18 cellular contexts compared by ENCODE assay signal in the genomic region with DNA sequence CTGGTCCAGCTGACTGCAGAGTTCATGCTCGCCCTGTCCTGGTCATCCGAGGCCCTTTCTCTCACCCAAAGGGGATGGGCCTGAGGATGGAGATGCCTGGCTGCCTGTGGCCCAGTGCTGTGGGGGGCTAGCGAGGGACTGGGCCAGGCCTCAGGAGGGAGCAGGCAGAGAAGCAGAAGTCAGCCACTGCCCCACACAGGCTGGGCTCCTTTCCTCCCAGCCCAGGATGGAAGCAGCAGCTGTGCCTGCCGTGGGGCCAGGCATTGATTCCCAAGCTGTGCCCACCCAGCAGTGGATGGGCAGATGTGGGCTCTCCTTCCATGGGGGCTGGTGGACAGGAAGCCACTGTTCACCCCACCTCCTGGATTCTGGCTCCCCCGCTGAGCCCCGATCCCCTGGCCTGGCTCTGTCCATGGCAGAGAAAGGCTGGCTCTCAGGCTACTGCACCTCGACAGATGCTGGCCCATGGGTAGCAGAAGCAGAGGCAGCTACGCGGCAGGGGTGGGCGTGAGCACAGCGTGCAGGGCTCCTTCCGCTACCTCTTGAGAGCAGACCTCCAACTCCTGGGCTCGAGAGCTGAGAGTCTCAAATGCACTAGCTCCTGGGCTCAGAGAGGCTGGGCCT. TPM values are rescaled to one million over a fixed set of nuclear protein-coding genes. Genes with fewer than 3 reads are reported as not detected.
A peak's percentile ranks its signal among the peaks of the same experiment; 100 is the strongest.
DNase-seq lines count a peak whose midpoint lies in the region; ATAC-seq and TF ChIP-seq lines count a peak whose summit lies in the region.
"Had no signal": no experiment of that assay in that cellular context is flagged by ENCODE, and none has a peak within 500 bp of the region (broad histone marks: within the 10 kb centered on the region; RNA-seq: fewer than 3 reads in every experiment).

No MANE protein-coding gene starts in this region.

- no peak overlapping the region for H3K4me3 Mint-ChIP-seq in activated CD4-positive, alpha-beta T cell treated with anti-CD3 and anti-CD28 coated beads for 36 hours
- no peak overlapping the region for H3K4me3 Mint-ChIP-seq in stimulated activated naive B cell treated with anti-CD40 and anti-IgM and Interleukin-4, amounts not matched to agents 10 μg/mL and 1 μg/mL and 100 μg/mL, for 72 hours
- no peak overlapping the region for H3K4me3 Mint-ChIP-seq in MCF 10A (ENCODE audit: unreplicated experiment)
- H3K4me3 Mint-ChIP-seq: activated T-helper 17 cell treated with anti-CD3 and anti-CD28 coated beads, Interleukin-2, amount 50 U/mL, for 72 hours; dendritic cell treated with granulocyte-macrophage colony-stimulating factor and Interleukin-4, amounts not matched to agents 40 ng/mL and 50 ng/mL, for 4 days; WTC11 had no signal

- peaks cover 16% of the 10 kb centered on the region for H3K4me1 Mint-ChIP-seq in activated CD4-positive, alpha-beta T cell treated with anti-CD3 and anti-CD28 coated beads for 36 hours
- H3K4me1 Mint-ChIP-seq in stimulated activated naive B cell treated with anti-CD40 and anti-IgM and Interleukin-4, amounts not matched to agents 10 μg/mL and 1 μg/mL and 100 μg/mL, for 72 hours, result peaks cover 42 to 61% of the 10 kb centered on the region in 2 donors
- no peaks in the 10 kb centered on the region for H3K4me1 Mint-ChIP-seq in MCF 10A (ENCODE audit: insufficient read depth, unreplicated experiment)

- no peak overlapping the region for H3K27ac Mint-ChIP-seq in activated CD4-positive, alpha-beta T cell treated with anti-CD3 and anti-CD28 coated beads for 36 hours
- H3K27ac Mint-ChIP-seq in stimulated activated naive B cell treated with anti-CD40 and anti-IgM and Interleukin-4, amounts not matched to agents 10 μg/mL and 1 μg/mL and 100 μg/mL, for 72 hours, result peak overlapping the region; percentile 79
- H3K27ac Mint-ChIP-seq in MCF 10A (ENCODE audit: low read depth, unreplicated experiment), result no peak overlapping the region
- H3K27ac Mint-ChIP-seq: dendritic cell treated with granulocyte-macrophage colony-stimulating factor and Interleukin-4, amounts not matched to agents 40 ng/mL and 50 ng/mL, for 4 days; WTC11 had no signal

- DNase-seq in activated CD4-positive, alpha-beta T cell treated with anti-CD3 and anti-CD28 coated beads for 36 hours, result peak; percentile 14
- no peak for DNase-seq in activated CD4-positive, alpha-beta T cell treated with anti-CD3 and anti-CD28 coated beads, Interleukin-2, amount 50 U/mL, for 48 hours
- DNase-seq in RWPE2 (ENCODE audit: low spot score), result peak; percentile 45
- DNase-seq in epidermal melanocyte (ENCODE audit: insufficient read length, low spot score), result peak; percentile 8
- no peak for DNase-seq in stimulated activated naive B cell treated with anti-CD40 and anti-IgM and Interleukin-4, amounts not matched to agents 10 μg/mL and 1 μg/mL and 100 μg/mL, for 72 hours
- no peak for DNase-seq in COLO668 (lab: John Stamatoyannopoulos, UW; ENCODE audit: unreplicated experiment)
- no peak for DNase-seq in MCF 10A (ENCODE audit: unreplicated experiment)
- DNase-seq: MM.1S, NCI-H2029, NCI-H82, substantia nigra, T-helper 1 cell had no signal

- H3K9me3 ChIP-seq in RWPE2 (ENCODE audit: severe bottlenecking), result no peaks in the 10 kb centered on the region
- H3K9me3 ChIP-seq: A549, esophagus muscularis mucosa had no signal

- H3K27me3 ChIP-seq in RWPE2 (ENCODE audit: insufficient read depth, poor library complexity, severe bottlenecking), result no peaks in the 10 kb centered on the region

- no peak for ATAC-seq in activated CD4-positive, alpha-beta T cell treated with anti-CD3 and anti-CD28 coated beads for 36 hours
- ATAC-seq in RWPE2 (ENCODE audit: low read depth) (no peak), HG03520 (IDR thresholded peaks at IDR 0.05; ENCODE audit: unreplicated experiment) (no peak)
- ATAC-seq in stimulated activated naive B cell treated with anti-CD40 and anti-IgM and Interleukin-4, amounts not matched to agents 10 μg/mL and 1 μg/mL and 100 μg/mL, for 72 hours (replicated peaks), result no peak
- ATAC-seq: A549; activated T-helper 17 cell treated with anti-CD3 and anti-CD28 coated beads, Interleukin-2, amount 50 U/mL, for 72 hours; WTC11 had no signal

- H3K4me3 ChIP-seq in RWPE2 (ENCODE audit: severe bottlenecking), result no peak overlapping the region
- H3K4me3 ChIP-seq: A549, esophagus muscularis mucosa had no signal

- H3K4me1 ChIP-seq in RWPE2 (ENCODE audit: insufficient read depth, poor library complexity, severe bottlenecking), result no peaks in the 10 kb centered on the region
- H3K4me1 ChIP-seq: A549, esophagus muscularis mucosa had no signal

- H3K27me3 Mint-ChIP-seq in activated CD4-positive, alpha-beta T cell treated with anti-CD3 and anti-CD28 coated beads for 36 hours, result no peaks in the 10 kb centered on the region
- no peaks in the 10 kb centered on the region for H3K27me3 Mint-ChIP-seq in stimulated activated naive B cell treated with anti-CD40 and anti-IgM and Interleukin-4, amounts not matched to agents 10 μg/mL and 1 μg/mL and 100 μg/mL, for 72 hours
- H3K27me3 Mint-ChIP-seq in MCF 10A (ENCODE audit: insufficient read depth, unreplicated experiment), result no peaks in the 10 kb centered on the region
- H3K27me3 Mint-ChIP-seq: activated T-helper 17 cell treated with anti-CD3 and anti-CD28 coated beads, Interleukin-2, amount 50 U/mL, for 72 hours; dendritic cell treated with granulocyte-macrophage colony-stimulating factor and Interleukin-4, amounts not matched to agents 40 ng/mL and 50 ng/mL, for 4 days had no signal

- no peak overlapping the region for H3K27ac ChIP-seq in RWPE2 (ENCODE audit: poor library complexity, severe bottlenecking)
- H3K27ac ChIP-seq: A549, esophagus muscularis mucosa had no signal

- H3K9me3 Mint-ChIP-seq in activated CD4-positive, alpha-beta T cell treated with anti-CD3 and anti-CD28 coated beads for 36 hours (ENCODE audit: low read depth), result no peaks in the 10 kb centered on the region
- no peaks in the 10 kb centered on the region for H3K9me3 Mint-ChIP-seq in stimulated activated naive B cell treated with anti-CD40 and anti-IgM and Interleukin-4, amounts not matched to agents 10 μg/mL and 1 μg/mL and 100 μg/mL, for 72 hours
- no peaks in the 10 kb centered on the region for H3K9me3 Mint-ChIP-seq in MCF 10A (ENCODE audit: unreplicated experiment)
- H3K9me3 Mint-ChIP-seq: activated T-helper 17 cell treated with anti-CD3 and anti-CD28 coated beads, Interleukin-2, amount 50 U/mL, for 72 hours; dendritic cell treated with granulocyte-macrophage colony-stimulating factor and Interleukin-4, amounts not matched to agents 40 ng/mL and 50 ng/mL, for 4 days; WTC11 had no signal

- intact Hi-C loops in activated CD4-positive, alpha-beta T cell treated with anti-CD3 and anti-CD28 coated beads for 36 hours (cut with DNase I, micrococcal nuclease), result no loop called here
- intact Hi-C loops in MCF 10A (cut with micrococcal nuclease), result no loop called here

- CTCF ChIA-PET in activated CD4-positive, alpha-beta T cell treated with anti-CD3 and anti-CD28 coated beads for 36 hours (lab: Charles Lee), result no interaction called here
- CTCF ChIA-PET in MCF 10A (lab: Yijun Ruan, JAX), result interaction anchor here (1.1 kb wide), 1 partner anchor 57 kb away, joined by 4 read pairs; no protein-coding TSS in a partner anchor

- TF ChIP-seq CTCF in RWPE2 (IDR thresholded peaks at IDR 0.05; ENCODE audit: poor library complexity, severe bottlenecking) (no peak), MCF 10A (IDR thresholded peaks at IDR 0.05; ENCODE audit: unreplicated experiment) (no peak)

- H3K36me3 ChIP-seq in RWPE2 (ENCODE audit: low read depth), result no peaks in the 10 kb centered on the region
- H3K36me3 ChIP-seq: esophagus muscularis mucosa had no signal

- H3K36me3 Mint-ChIP-seq in activated CD4-positive, alpha-beta T cell treated with anti-CD3 and anti-CD28 coated beads for 36 hours (ENCODE audit: low read depth), result peaks cover 71% of the 10 kb centered on the region
- peaks cover 53 to 69% of the 10 kb centered on the region in 2 donors for H3K36me3 Mint-ChIP-seq in stimulated activated naive B cell treated with anti-CD40 and anti-IgM and Interleukin-4, amounts not matched to agents 10 μg/mL and 1 μg/mL and 100 μg/mL, for 72 hours
- no peaks in the 10 kb centered on the region for H3K36me3 Mint-ChIP-seq in MCF 10A (ENCODE audit: insufficient read depth, unreplicated experiment)
- H3K36me3 Mint-ChIP-seq: WTC11 had no signal

- BruUV-seq in MCF 10A (replicated peaks; lab: Mats Ljungman, UMichigan), result no TSS peak

- POLR2A ChIA-PET in activated CD4-positive, alpha-beta T cell treated with anti-CD3 and anti-CD28 coated beads for 36 hours (lab: Charles Lee), result no interaction called here
- POLR2A ChIA-PET in MCF 10A (lab: Yijun Ruan, JAX), result no interaction called here

RNA-seq across cellular contexts. Expression of gene RUNX3, which starts 24.6 kb away (rescaled TPM):
- total RNA-seq in activated CD4-positive, alpha-beta T cell treated with anti-CD3 and anti-CD28 coated beads for 36 hours, result 100 to 1,000 TPM; 156 to 167 TPM
- not detected in 2 replicates for total RNA-seq in MCF 10A (2022)

Comparison
In these comparisons a context has a peak if more than half of its experiments do, and no peak if none do; other contexts are left out.
1. DNase-seq: peak in activated CD4-positive, alpha-beta T cell treated with anti-CD3 and anti-CD28 coated beads for 36 hours (single experiment), RWPE2 (single experiment) and epidermal melanocyte (single experiment); none in activated CD4-positive, alpha-beta T cell treated with anti-CD3 and anti-CD28 coated beads, Interleukin-2, amount 50 U/mL, for 48 hours (0 of 2), stimulated activated naive B cell treated with anti-CD40 and anti-IgM and Interleukin-4, amounts not matched to agents 10 μg/mL and 1 μg/mL and 100 μg/mL, for 72 hours (single experiment), COLO668 (single experiment) and MCF 10A (single experiment).
2. RNA of gene RUNX3, which starts 24.6 kb away (total RNA-seq): 156 to 167 TPM in activated CD4-positive, alpha-beta T cell treated with anti-CD3 and anti-CD28 coated beads for 36 hours; not detected in MCF 10A; every median in the first group is over 100 times any median in the second.